9 cellular contexts compared by ENCODE assay signal in the genomic region with DNA sequence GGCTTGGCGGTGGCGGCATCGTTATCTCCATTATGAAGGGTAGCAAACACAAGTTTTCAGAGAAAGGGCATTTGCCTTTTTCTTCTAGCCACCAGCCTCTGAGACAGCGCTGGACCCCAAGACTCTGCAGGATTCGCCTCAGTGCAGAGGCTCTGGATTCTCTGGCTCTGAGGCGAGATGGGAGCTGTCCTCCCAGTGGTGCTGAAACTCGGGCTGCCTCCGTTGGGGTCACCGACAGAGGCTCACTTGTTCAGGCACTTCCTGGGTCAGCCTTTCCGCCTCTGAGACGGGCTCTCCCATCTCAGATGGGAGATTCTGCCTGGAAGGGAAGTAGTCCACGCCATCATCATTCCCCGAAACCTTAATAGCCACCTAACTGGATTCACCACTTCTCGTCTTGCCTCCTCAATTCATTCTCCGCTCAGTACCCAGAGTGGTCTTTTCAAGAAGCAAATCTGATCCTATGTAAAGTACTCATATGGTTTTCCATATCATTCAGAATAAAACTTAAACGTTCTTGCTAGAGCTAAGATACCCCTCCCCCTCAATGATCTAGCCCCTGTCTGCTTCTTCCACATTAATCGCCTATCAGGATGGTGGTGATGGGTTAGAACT.
DNase-seq lines count a peak whose midpoint lies in the region; ATAC-seq and FAIRE-seq lines count a peak whose summit lies in the region.
"Had no signal": no experiment of that assay in that cellular context is flagged by ENCODE, and none has a peak within 500 bp of the region (broad histone marks: within the 10 kb centered on the region; RNA-seq: fewer than 3 reads in every experiment).

No MANE protein-coding gene starts in this region.

- no peak for FAIRE-seq in HTR-8/SVneo (lab: Jason Lieb, UNC)

- H3K27ac Mint-ChIP-seq in activated naive CD4-positive, alpha-beta T cell treated with anti-CD3 and anti-CD28 coated beads, Interleukin-2, amount 10 ng/mL, durations not matched to agents 7 days and 5 days: no peak overlapping the region
- H3K27ac Mint-ChIP-seq in activated T-helper 17 cell treated with anti-CD3 and anti-CD28 coated beads, Interleukin-2, amount 50 U/mL, for 72 hours: no peak overlapping the region

- H3K9me3 Mint-ChIP-seq in activated naive CD4-positive, alpha-beta T cell treated with anti-CD3 and anti-CD28 coated beads, Interleukin-2, amount 10 ng/mL, durations not matched to agents 7 days and 5 days: no peaks in the 10 kb centered on the region
- H3K9me3 Mint-ChIP-seq in activated T-helper 17 cell treated with anti-CD3 and anti-CD28 coated beads, Interleukin-2, amount 50 U/mL, for 72 hours: no peaks in the 10 kb centered on the region
- H3K9me3 Mint-ChIP-seq: IgD-negative memory B cell had no signal

- CTCF ChIA-PET in activated naive CD4-positive, alpha-beta T cell treated with anti-CD3 and anti-CD28 coated beads, Interleukin-2, amount 10 ng/mL, durations not matched to agents 7 days and 5 days (lab: Charles Lee): interaction anchor here (0.7 to 5.2 kb wide), 8 partner anchors 11 to 61 kb away, joined by 3 to 58 read pairs (median 3); no protein-coding TSS in a partner anchor

- H3K4me1 Mint-ChIP-seq in activated naive CD4-positive, alpha-beta T cell treated with anti-CD3 and anti-CD28 coated beads, Interleukin-2, amount 10 ng/mL, durations not matched to agents 7 days and 5 days: peaks cover 3% of the 10 kb centered on the region
- H3K4me1 Mint-ChIP-seq in activated T-helper 17 cell treated with anti-CD3 and anti-CD28 coated beads, Interleukin-2, amount 50 U/mL, for 72 hours: peaks cover 3% of the 10 kb centered on the region

- in situ Hi-C loops in ACHN (cut with HindIII; ENCODE audit: low pct_ligation_motif_present, low pct_unique_long_range_greater_than_20kb, low sequenced_read_pairs): no loop called here

- H3K4me3 Mint-ChIP-seq in activated naive CD4-positive, alpha-beta T cell treated with anti-CD3 and anti-CD28 coated beads, Interleukin-2, amount 10 ng/mL, durations not matched to agents 7 days and 5 days: no peak overlapping the region
- H3K4me3 Mint-ChIP-seq in activated T-helper 17 cell treated with anti-CD3 and anti-CD28 coated beads, Interleukin-2, amount 50 U/mL, for 72 hours: no peak overlapping the region
- H3K4me3 Mint-ChIP-seq: IgD-negative memory B cell had no signal

- ATAC-seq in activated T-helper 17 cell treated with anti-CD3 and anti-CD28 coated beads, Interleukin-2, amount 50 U/mL, for 72 hours (replicated peaks): no peak
- ATAC-seq in HG02884 (IDR thresholded peaks at IDR 0.05; ENCODE audit: unreplicated experiment): no peak
- ATAC-seq in GM19328 (IDR thresholded peaks at IDR 0.05; ENCODE audit: unreplicated experiment): no peak

- DNase-seq in ACHN: peak; percentile 45
- DNase-seq in HTR-8/SVneo (ENCODE audit: insufficient read length, low spot score): peak; percentile 60
- peak; percentile 78 for DNase-seq in activated naive CD4-positive, alpha-beta T cell treated with anti-CD3 and anti-CD28 coated beads, Interleukin-2, amount 10 ng/mL, durations not matched to agents 7 days and 5 days
- peak; percentile 87 for DNase-seq in islet precursor cell
- no peak for DNase-seq in NCI-H187 (lab: John Stamatoyannopoulos, UW)

- H3K27me3 Mint-ChIP-seq in activated naive CD4-positive, alpha-beta T cell treated with anti-CD3 and anti-CD28 coated beads, Interleukin-2, amount 10 ng/mL, durations not matched to agents 7 days and 5 days: peaks cover 90% of the 10 kb centered on the region
- H3K27me3 Mint-ChIP-seq in activated T-helper 17 cell treated with anti-CD3 and anti-CD28 coated beads, Interleukin-2, amount 50 U/mL, for 72 hours: peaks cover 46% of the 10 kb centered on the region

- no peaks in the 10 kb centered on the region for H3K36me3 Mint-ChIP-seq in activated naive CD4-positive, alpha-beta T cell treated with anti-CD3 and anti-CD28 coated beads, Interleukin-2, amount 10 ng/mL, durations not matched to agents 7 days and 5 days
- H3K36me3 Mint-ChIP-seq in activated T-helper 17 cell treated with anti-CD3 and anti-CD28 coated beads, Interleukin-2, amount 50 U/mL, for 72 hours (ENCODE audit: low read depth): no peaks in the 10 kb centered on the region
- H3K36me3 Mint-ChIP-seq: IgD-negative memory B cell had no signal

Comparison
In these comparisons a context has a peak if more than half of its experiments do, and no peak if none do; other contexts are left out.
1. DNase-seq: peak in ACHN (single experiment), HTR-8/SVneo (single experiment), activated naive CD4-positive, alpha-beta T cell treated with anti-CD3 and anti-CD28 coated beads, Interleukin-2, amount 10 ng/mL, durations not matched to agents 7 days and 5 days (single experiment) and islet precursor cell (single experiment); none in NCI-H187 (0 of 2).